In the genomic region with DNA sequence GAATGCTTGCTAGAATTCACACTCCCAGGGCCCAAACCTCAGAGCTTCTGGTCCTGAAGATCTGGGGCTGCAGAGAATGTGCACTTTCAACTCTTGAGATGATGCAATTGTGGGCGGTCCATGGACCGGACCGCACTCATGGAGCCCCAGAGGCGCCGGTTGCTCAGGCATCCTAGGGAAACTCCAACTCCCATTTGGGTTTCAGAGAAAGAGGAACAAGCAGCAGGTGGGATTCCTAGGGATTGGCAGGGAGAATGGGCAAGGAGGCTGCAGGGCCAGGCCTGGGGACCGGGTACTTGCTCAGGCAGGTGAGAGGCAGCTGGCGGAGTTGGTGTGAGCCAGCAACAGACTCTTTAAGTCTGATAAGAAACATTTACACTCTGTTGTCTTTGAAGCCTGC, we compare ENCODE assay signal across 1 cellular context.
TF ChIP-seq lines count a peak whose summit lies in the region.

No MANE protein-coding gene starts in this region.

TF ChIP-seq in HepG2, 621 proteins besides CTCF, POLR2A, EP300 and RAD21 (continued from another document):
- TF ChIP-seq SNAPC4 (CRISPR knock-in tag; IDR thresholded peaks at IDR 0.05) (no peak), RNF219 (CRISPR knock-in tag; IDR thresholded peaks at IDR 0.05) (no peak), ZFX (CRISPR knock-in tag; IDR thresholded peaks at IDR 0.05; ENCODE audit: low read depth) (no peak)
TF ChIP-seq in HepG2: peak in this region for 67.
